ENCODE assay signal across 19 cellular contexts in genomic region chr12:54273981-54274380, GRCh38. TPM values are rescaled to one million over a fixed set of nuclear protein-coding genes. Genes with fewer than 3 reads are reported as not detected.
A peak's percentile ranks its signal among the peaks of the same experiment; 100 is the strongest.
DNase-seq lines count a peak whose midpoint lies in the region; ATAC-seq and TF ChIP-seq lines count a peak whose summit lies in the region.
"Had no signal": no experiment of that assay in that cellular context is flagged by ENCODE, and none has a peak within 500 bp of the region (broad histone marks: within the 10 kb centered on the region; RNA-seq: fewer than 3 reads in every experiment).

No MANE protein-coding gene starts in this region.

- DNase-seq in CD4-positive, alpha-beta T cell, result no peak
- DNase-seq in NCI-H1092 (lab: John Stamatoyannopoulos, UW), result peak; percentile 44
- DNase-seq in Panc1 (ENCODE audit: low read depth, low spot score), result no peak
- no peak for DNase-seq in DMS114 treated with DMSO at 0.1 percent for 48 hours (lab: John Stamatoyannopoulos, UW; ENCODE audit: unreplicated experiment)
- DNase-seq in GM19238 (ENCODE audit: insufficient read length, low spot score), result no peak
- DNase-seq: activated effector memory CD4-positive, alpha-beta T cell treated with anti-CD3 and anti-CD28 coated beads, Interleukin-2, amount 50 U/mL, for 16 hours; aorta; foreskin melanocyte; GF-D8; SHP77; testis had no signal

- no TSS peak for BruUV-seq in Panc1 (replicated peaks; lab: Mats Ljungman, UMichigan)

- H3K27me3 ChIP-seq in CD4-positive, alpha-beta T cell (ENCODE audit: control insufficient read depth, insufficient read depth, low read length), result no peaks in the 10 kb centered on the region
- no peaks in the 10 kb centered on the region for H3K27me3 ChIP-seq in Panc1 (ENCODE audit: control insufficient read depth, insufficient read depth, low read length)
- H3K27me3 ChIP-seq: testis had no signal

- H3K27me3 Mint-ChIP-seq in CD4-positive, alpha-beta T cell, result no peaks in the 10 kb centered on the region
- no peaks in the 10 kb centered on the region for H3K27me3 Mint-ChIP-seq in nephron (ENCODE audit: low read depth)
- H3K27me3 Mint-ChIP-seq: B cell had no signal

- H3K36me3 Mint-ChIP-seq in CD4-positive, alpha-beta T cell (ENCODE audit: low read depth), result peaks cover 30% of the 10 kb centered on the region
- H3K36me3 Mint-ChIP-seq in nephron (ENCODE audit: low read depth), result peaks cover 39% of the 10 kb centered on the region

- no peak for TF ChIP-seq CTCF in CD4-positive, alpha-beta T cell (IDR thresholded peaks at IDR 0.05)
- TF ChIP-seq CTCF in Panc1 (IDR thresholded peaks at IDR 0.05), result no peak
- no peak for TF ChIP-seq CTCF in nephron (IDR thresholded peaks at IDR 0.05; ENCODE audit: unreplicated experiment in 3 of 3)

- H3K4me1 ChIP-seq in Panc1 (ENCODE audit: control insufficient read depth, insufficient read depth, low read length), result peaks cover 25% of the 10 kb centered on the region

- no peak for ATAC-seq in CD4-positive, alpha-beta T cell (ENCODE audit: poor library complexity)
- ATAC-seq in Panc1 (no peak), GM18520 (IDR thresholded peaks at IDR 0.05; ENCODE audit: unreplicated experiment) (no peak), HG03097 (IDR thresholded peaks at IDR 0.05; ENCODE audit: low FRiP score, unreplicated experiment) (no peak)
- ATAC-seq: activated CD4-positive, CD25-positive, alpha-beta regulatory T cell treated with anti-CD3 and anti-CD28 coated beads, Interleukin-2, amount 50 U/mL, for 24 hours; HepG2 had no signal

- H3K4me3 Mint-ChIP-seq in CD4-positive, alpha-beta T cell, result no peak overlapping the region
- peak overlapping the region in 1 of 3 experiments; percentile 61 for H3K4me3 Mint-ChIP-seq in nephron
- H3K4me3 Mint-ChIP-seq: B cell had no signal

- no peaks in the 10 kb centered on the region for H3K9me3 ChIP-seq in CD4-positive, alpha-beta T cell (ENCODE audit: control insufficient read depth, low read length)
- H3K9me3 ChIP-seq in Panc1 (ENCODE audit: control insufficient read depth, insufficient read depth, low read depth, low read length), result no peaks in the 10 kb centered on the region
- H3K9me3 ChIP-seq: testis had no signal

- intact Hi-C loops in CD4-positive, alpha-beta T cell (cut with DNase I, micrococcal nuclease), result no loop called here
- intact Hi-C loops in Panc1 (cut with micrococcal nuclease; ENCODE audit: unreplicated experiment), result no loop called here

- peak overlapping the region; percentile 62 for H3K27ac Mint-ChIP-seq in CD4-positive, alpha-beta T cell
- peak overlapping the region; percentile 46 to 77 (median 73) for H3K27ac Mint-ChIP-seq in nephron
- H3K27ac Mint-ChIP-seq: B cell had no signal

- no peak overlapping the region for H3K27ac ChIP-seq in CD4-positive, alpha-beta T cell (ENCODE audit: low read depth, low read length)
- H3K27ac ChIP-seq in Panc1 (ENCODE audit: low read length), result peak overlapping the region; percentile 35; the same call in 1 of the 2 replicates
- H3K27ac ChIP-seq: testis had no signal

- H3K9me3 Mint-ChIP-seq in CD4-positive, alpha-beta T cell, result no peaks in the 10 kb centered on the region
- no peaks in the 10 kb centered on the region for H3K9me3 Mint-ChIP-seq in nephron

- CTCF ChIA-PET in CD4-positive, alpha-beta T cell (lab: Charles Lee), result no interaction called here
- CTCF ChIA-PET in Panc1 (lab: Charles Lee), result interaction anchor here (0.7 kb wide), 1 partner anchor 22 kb away, joined by 22 read pairs; no protein-coding TSS in a partner anchor

- peaks cover 20% of the 10 kb centered on the region for H3K36me3 ChIP-seq in Panc1 (ENCODE audit: control insufficient read depth, insufficient read depth, low read length)

- in situ Hi-C loops in Panc1 (cut with HindIII; ENCODE audit: low pct_unique_long_range_greater_than_20kb, low sequenced_read_pairs), result no loop called here

- POLR2A ChIA-PET in CD4-positive, alpha-beta T cell (lab: Charles Lee), result interaction anchor here (1.9 kb wide), 1 partner anchor 11 kb away, joined by 4 read pairs; no protein-coding TSS in a partner anchor
- POLR2A ChIA-PET in Panc1 (lab: Charles Lee), result no interaction called here

- H3K4me3 ChIP-seq in Panc1 (ENCODE audit: low read depth in 2 of 2, low read length in 2 of 2), result no peak overlapping the region
- H3K4me3 ChIP-seq: smooth muscle cell, testis had no signal

- peaks cover 68% of the 10 kb centered on the region for H3K4me1 Mint-ChIP-seq in CD4-positive, alpha-beta T cell (ENCODE audit: low read depth)
- H3K4me1 Mint-ChIP-seq in nephron, result peaks cover 44% of the 10 kb centered on the region

RNA-seq across cellular contexts. Expression of gene CBX5, which starts 5.9 kb away (rescaled TPM):
- 10 to 100 TPM; 38.8 to 38.9 TPM for total RNA-seq in CD4-positive, alpha-beta T cell
- total RNA-seq in Panc1 (2021; ENCODE audit: unreplicated experiment), result 130 TPM
- polyA plus RNA-seq in Panc1 (2012; ENCODE audit: insufficient read length), result 19.4 TPM

RNA-seq across cellular contexts. Expression of gene HNRNPA1, which starts 6.5 kb away (rescaled TPM):
- total RNA-seq in CD4-positive, alpha-beta T cell, result 1,000 to 10,000 TPM; 1,969 to 1,994 TPM
- 689 TPM for total RNA-seq in Panc1 (2021; ENCODE audit: unreplicated experiment)
- polyA plus RNA-seq in Panc1 (2012; ENCODE audit: insufficient read length), result 452 TPM

RNA-seq across cellular contexts. Expression of gene NFE2, which starts 26.8 kb away (rescaled TPM):
- total RNA-seq in CD4-positive, alpha-beta T cell, result under 1 TPM in 1 of 2 experiments, not detected in 1; 0.20 TPM
- 0.26 TPM for total RNA-seq in Panc1 (2021; ENCODE audit: unreplicated experiment)
- 0.24 TPM for polyA plus RNA-seq in Panc1 (2012; ENCODE audit: insufficient read length)
- total RNA-seq: B cell; T-helper 2 cell treated with Interferon-gamma antibody and Interleukin-4, amounts not matched to agents 100 ng/mL and 5 ng/mL, for 36 hours had no signal

RNA-seq across cellular contexts. Expression of gene COPZ1, which starts 51.0 kb away (rescaled TPM):
- 10 to 100 TPM; 31.2 to 33.9 TPM for total RNA-seq in CD4-positive, alpha-beta T cell
- 175 TPM for total RNA-seq in Panc1 (2021; ENCODE audit: unreplicated experiment)
- polyA plus RNA-seq in Panc1 (2012; ENCODE audit: insufficient read length), result 147 TPM
